20 cellular contexts compared by ENCODE assay signal in genomic region chr5:138843789-138844461, GRCh38. TPM values are rescaled to one million over a fixed set of nuclear protein-coding genes. Genes with fewer than 3 reads are reported as not detected.
DNase-seq lines count a peak whose midpoint lies in the region; ATAC-seq and TF ChIP-seq lines count a peak whose summit lies in the region.
"Had no signal": no experiment of that assay in that cellular context is flagged by ENCODE, and none has a peak within 500 bp of the region (broad histone marks: within the 10 kb centered on the region; RNA-seq: fewer than 3 reads in every experiment).

No MANE protein-coding gene starts in this region.

- no peak overlapping the region for H3K4me3 ChIP-seq in right atrium auricular region
- no peak overlapping the region for H3K4me3 ChIP-seq in esophagus squamous epithelium
- H3K4me3 ChIP-seq: dorsolateral prefrontal cortex had no signal

- TF ChIP-seq CTCF in right atrium auricular region (IDR thresholded peaks at IDR 0.05) (no peak), esophagus squamous epithelium (IDR thresholded peaks at IDR 0.05) (no peak), osteocyte (IDR thresholded peaks at IDR 0.05) (no peak)

- no peak for TF ChIP-seq POLR2A in esophagus squamous epithelium (IDR thresholded peaks at IDR 0.05)
- TF ChIP-seq POLR2A in GM18505 (IDR thresholded peaks at IDR 0.05; ENCODE audit: borderline replicate concordance, extremely low read depth, insufficient read depth, insufficient read length): no peak

- no peak for DNase-seq in right atrium auricular region (ENCODE audit: low spot score)
- DNase-seq in Right ventricle myocardium inferior (ENCODE audit: missing footprints): no peak
- DNase-seq in esophagus squamous epithelium (lab: John Stamatoyannopoulos, UW): no peak
- DNase-seq in osteocyte (ENCODE audit: extremely low spot score, unreplicated experiment): no peak
- no peak for DNase-seq in activated CD8-positive, alpha-beta memory T cell treated with anti-CD3 and anti-CD28 coated beads, Interleukin-2, amount 50 U/mL, for 48 hours
- DNase-seq in NCI-H1417 (lab: John Stamatoyannopoulos, UW): no peak
- DNase-seq in COLO829 (ENCODE audit: low spot score): no peak
- DNase-seq: ACHN; amygdala; CD8-positive, alpha-beta memory T cell; dorsolateral prefrontal cortex; Karpas-422; midbrain; NCI-H1436 treated with DMSO at 0.1 percent for 48 hours; NCI-H446; nucleus accumbens; OCI-M1 had no signal

- H3K36me3 Mint-ChIP-seq in osteocyte (ENCODE audit: unreplicated experiment): peaks cover 6% of the 10 kb centered on the region

- no peaks in the 10 kb centered on the region for H3K27me3 ChIP-seq in right atrium auricular region
- H3K27me3 ChIP-seq in esophagus squamous epithelium: no peaks in the 10 kb centered on the region
- H3K27me3 ChIP-seq: dorsolateral prefrontal cortex had no signal

- WGBS in esophagus squamous epithelium, 2 donors: 14 to 61% methylated on average over 4 of the region's 4 CpGs

- peak overlapping the region; percentile 18 to 58 for H3K27ac ChIP-seq in right atrium auricular region
- H3K27ac ChIP-seq in esophagus squamous epithelium: peak overlapping the region; percentile 35 to 72 (median 46)
- H3K27ac ChIP-seq: VCaP had no signal

- H3K4me3 Mint-ChIP-seq in osteocyte (ENCODE audit: unreplicated experiment): no peak overlapping the region
- H3K4me3 Mint-ChIP-seq: CD8-positive, alpha-beta memory T cell had no signal

- ATAC-seq in Right ventricle myocardium inferior (no peak), GM18505 (IDR thresholded peaks at IDR 0.05; ENCODE audit: unreplicated experiment) (no peak)

- peak overlapping the region; percentile 85 for H3K27ac Mint-ChIP-seq in osteocyte (ENCODE audit: unreplicated experiment)
- H3K27ac Mint-ChIP-seq: activated T-helper 2 cell treated with anti-CD3 and anti-CD28 coated beads, Interferon-gamma antibody, Interleukin-2, Interleukin-4, amounts not matched to agents 10 μg/mL and 5 μg/mL and 100 μg/mL, durations not matched to agents 14 hours and 24 hours and 36 hours; CD8-positive, alpha-beta memory T cell had no signal

- H3K36me3 ChIP-seq in right atrium auricular region (no peaks in the 10 kb centered on the region), esophagus squamous epithelium (peaks cover 0 to 14% (median 0%) of the 10 kb centered on the region in 3 donors)

- peaks cover 0 to 43% of the 10 kb centered on the region in 2 donors for H3K4me1 ChIP-seq in right atrium auricular region
- peaks cover 10 to 94% (median 38%) of the 10 kb centered on the region in 3 donors for H3K4me1 ChIP-seq in esophagus squamous epithelium

- H3K9me3 Mint-ChIP-seq in osteocyte (ENCODE audit: unreplicated experiment): no peaks in the 10 kb centered on the region
- H3K9me3 Mint-ChIP-seq: activated T-helper 2 cell treated with anti-CD3 and anti-CD28 coated beads, Interferon-gamma antibody, Interleukin-2, Interleukin-4, amounts not matched to agents 10 μg/mL and 5 μg/mL and 100 μg/mL, durations not matched to agents 14 hours and 24 hours and 36 hours; CD8-positive, alpha-beta memory T cell had no signal

- peaks cover 46% of the 10 kb centered on the region for H3K4me1 Mint-ChIP-seq in osteocyte (ENCODE audit: unreplicated experiment)

- H3K27me3 Mint-ChIP-seq in osteocyte (ENCODE audit: unreplicated experiment): no peaks in the 10 kb centered on the region

- H3K9me3 ChIP-seq in right atrium auricular region (no peaks in the 10 kb centered on the region), esophagus squamous epithelium (no peaks in the 10 kb centered on the region)

- intact Hi-C loops in Right ventricle myocardium inferior (cut with DNase I): no loop called here
- intact Hi-C loops in esophagus squamous epithelium (cut with DNase I): no loop called here

RNA-seq across cellular contexts. Expression of gene LRRTM2, which starts 31.2 kb away (rescaled TPM):
- not detected for total RNA-seq in right atrium auricular region
- not detected for total RNA-seq in Right ventricle myocardium inferior
- total RNA-seq in esophagus squamous epithelium: 1 to 10 TPM in 1 of 4 donors, under 1 TPM in 2, not detected in 1; 0.04 to 3.1 (median 0.19) TPM
- total RNA-seq in osteocyte: not detected in 2 replicates
- total RNA-seq: CD8-positive, alpha-beta memory T cell had no signal
